Comparison of ENCODE assay signal across 15 cellular contexts in genomic region chr1:17372955-17373354, GRCh38. TPM values are rescaled to one million over a fixed set of nuclear protein-coding genes. Genes with fewer than 3 reads are reported as not detected.
A peak's percentile ranks its signal among the peaks of the same experiment; 100 is the strongest.
DNase-seq lines count a peak whose midpoint lies in the region; ATAC-seq and TF ChIP-seq lines count a peak whose summit lies in the region.
"Had no signal": no experiment of that assay in that cellular context is flagged by ENCODE, and none has a peak within 500 bp of the region (broad histone marks: within the 10 kb centered on the region; RNA-seq: fewer than 3 reads in every experiment).

No MANE protein-coding gene starts in this region.

- no peak overlapping the region for H4K91ac ChIP-seq in mesenchymal stem cell (ENCODE audit: low read length)

- DNase-seq in chondrocyte (ENCODE audit: low spot score), result no peak
- no peak for DNase-seq in mesenchymal stem cell
- no peak for DNase-seq in effector memory CD8-positive, alpha-beta T cell
- DNase-seq in stimulated activated CD4-positive, alpha-beta T cell treated with anti-CD3 and anti-CD28 coated beads, Interleukin-15, amount 100 ng/mL, for 24 hours, result no peak
- DNase-seq in thyroid gland, result no peak
- DNase-seq: C1 segment of cervical spinal cord; Calu3; CD4-positive, alpha-beta T cell; DMS 273 treated with DMSO at 0.1 percent for 48 hours; GM23248 had no signal

- no peaks in the 10 kb centered on the region for H3K9me3 Mint-ChIP-seq in chondrocyte (ENCODE audit: low read depth)
- H3K9me3 Mint-ChIP-seq in effector memory CD8-positive, alpha-beta T cell, result no peaks in the 10 kb centered on the region
- H3K9me3 Mint-ChIP-seq: CD4-positive, alpha-beta T cell had no signal

- no peaks in the 10 kb centered on the region for H3K79me1 ChIP-seq in mesenchymal stem cell (replicated peaks; ENCODE audit: low read length, poor library complexity, severe bottlenecking)

- H3K79me2 ChIP-seq in Loucy (ENCODE audit: insufficient read depth, low read length), result no peaks in the 10 kb centered on the region

- H3K9me3 ChIP-seq in Loucy (ENCODE audit: insufficient read depth, low read depth, low read length), result no peaks in the 10 kb centered on the region
- H3K9me3 ChIP-seq in mesenchymal stem cell (ENCODE audit: control insufficient read depth, low read length), result no peaks in the 10 kb centered on the region
- no peaks in the 10 kb centered on the region for H3K9me3 ChIP-seq in thyroid gland
- H3K9me3 ChIP-seq: HAP-1 had no signal

- H3K4me2 ChIP-seq in Loucy (ENCODE audit: low read depth, low read length, poor library complexity, severe bottlenecking) (no peak overlapping the region), mesenchymal stem cell (ENCODE audit: low read length, poor library complexity, severe bottlenecking) (no peak overlapping the region)

- peaks cover 13% of the 10 kb centered on the region for H3K27me3 Mint-ChIP-seq in chondrocyte (ENCODE audit: low read depth)
- peaks cover 14 to 33% of the 10 kb centered on the region in 2 donors for H3K27me3 Mint-ChIP-seq in effector memory CD8-positive, alpha-beta T cell
- H3K27me3 Mint-ChIP-seq: CD4-positive, alpha-beta T cell had no signal

- H3K4ac ChIP-seq in mesenchymal stem cell (ENCODE audit: low read depth in 1 of 2, low read length in 2 of 2), result no peak overlapping the region

- H3K27ac Mint-ChIP-seq in chondrocyte (ENCODE audit: unreplicated experiment), result no peak overlapping the region
- H3K27ac Mint-ChIP-seq in effector memory CD8-positive, alpha-beta T cell, result no peak overlapping the region
- H3K27ac Mint-ChIP-seq: B cell; CD4-positive, alpha-beta T cell had no signal

- H2AFZ ChIP-seq in Loucy (ENCODE audit: low read length) (no peak overlapping the region), mesenchymal stem cell (ENCODE audit: low read depth, low read length) (peak overlapping the region; percentile 49)
- H2AFZ ChIP-seq: GM23248 had no signal

- H3K36me3 ChIP-seq in Loucy (ENCODE audit: insufficient read depth, low read length), result no peaks in the 10 kb centered on the region
- H3K36me3 ChIP-seq in mesenchymal stem cell (ENCODE audit: control insufficient read depth in 1 of 2, insufficient read depth in 2 of 2, low read depth in 1 of 2, low read length in 2 of 2), result peaks cover 0 to 3% of the 10 kb centered on the region in 2 experiments
- no peaks in the 10 kb centered on the region for H3K36me3 ChIP-seq in thyroid gland
- H3K36me3 ChIP-seq: HAP-1 had no signal

- H3K4me3 ChIP-seq in Loucy (ENCODE audit: low read length, poor library complexity, severe bottlenecking), result no peak overlapping the region
- no peak overlapping the region for H3K4me3 ChIP-seq in mesenchymal stem cell (ENCODE audit: insufficient read depth in 1 of 2, low read depth in 1 of 2, low read length in 2 of 2)
- H3K4me3 ChIP-seq in thyroid gland (replicated peaks in 1 of 3), result no peak overlapping the region
- H3K4me3 ChIP-seq: GM23248, HAP-1 had no signal

- no peaks in the 10 kb centered on the region for H3K27me3 ChIP-seq in Loucy (ENCODE audit: insufficient read depth, low read length, poor library complexity, severe bottlenecking)
- H3K27me3 ChIP-seq in mesenchymal stem cell (ENCODE audit: control insufficient read depth in 1 of 2, insufficient read depth in 1 of 2, low read length in 2 of 2), result peaks cover 13 to 66% of the 10 kb centered on the region in 2 experiments
- H3K27me3 ChIP-seq in thyroid gland, result no peaks in the 10 kb centered on the region

- peaks cover 8% of the 10 kb centered on the region for H3K4me1 Mint-ChIP-seq in chondrocyte (ENCODE audit: low read depth)
- H3K4me1 Mint-ChIP-seq in effector memory CD8-positive, alpha-beta T cell (ENCODE audit: low read depth in 2 of 2), result no peaks in the 10 kb centered on the region
- H3K4me1 Mint-ChIP-seq: B cell had no signal

- no peaks in the 10 kb centered on the region for H3K36me3 Mint-ChIP-seq in chondrocyte (ENCODE audit: low read depth)
- H3K36me3 Mint-ChIP-seq in effector memory CD8-positive, alpha-beta T cell (ENCODE audit: insufficient read depth), result peaks cover 3% of the 10 kb centered on the region

- H2BK12ac ChIP-seq in mesenchymal stem cell (ENCODE audit: low read length in 2 of 2), result no peak overlapping the region

- WGBS in mesenchymal stem cell, result 82% methylated on average over 18 of the region's 18 CpGs
- 74 to 80% methylated on average over 12 to 18 of the region's 18 CpGs for WGBS in thyroid gland, 2 donors

- H3K4me1 ChIP-seq in Loucy (ENCODE audit: insufficient read depth, low read length, poor library complexity, severe bottlenecking), result no peaks in the 10 kb centered on the region
- H3K4me1 ChIP-seq in mesenchymal stem cell (ENCODE audit: control insufficient read depth, insufficient read depth, low read depth, low read length), result peaks cover 8% of the 10 kb centered on the region
- H3K4me1 ChIP-seq in thyroid gland, result no peaks in the 10 kb centered on the region
- H3K4me1 ChIP-seq: HAP-1 had no signal

- no peak overlapping the region for H3K4me3 Mint-ChIP-seq in chondrocyte (ENCODE audit: unreplicated experiment)
- H3K4me3 Mint-ChIP-seq in effector memory CD8-positive, alpha-beta T cell, result no peak overlapping the region
- H3K4me3 Mint-ChIP-seq: B cell; CD4-positive, alpha-beta T cell had no signal

- H3F3A ChIP-seq in Loucy (ENCODE audit: low read depth), result no peaks in the 10 kb centered on the region

- H2BK120ac ChIP-seq in mesenchymal stem cell (ENCODE audit: low read depth, low read length), result no peak overlapping the region

- no peak overlapping the region for H3K27ac ChIP-seq in mesenchymal stem cell (ENCODE audit: low read length, poor library complexity, severe bottlenecking)
- no peak overlapping the region for H3K27ac ChIP-seq in thyroid gland
- H3K27ac ChIP-seq: GM23248 had no signal

- no peaks in the 10 kb centered on the region for H4K20me1 ChIP-seq in Loucy (ENCODE audit: insufficient read depth, low read length, poor library complexity, severe bottlenecking)

- no peak overlapping the region for H2BK15ac ChIP-seq in mesenchymal stem cell (ENCODE audit: low read depth, poor library complexity, severe bottlenecking)

- no peak for TF ChIP-seq POLR2A in thyroid gland (IDR thresholded peaks at IDR 0.05)

- no peak for ATAC-seq in effector memory CD8-positive, alpha-beta T cell (replicated peaks)
- ATAC-seq in HG03354 (IDR thresholded peaks at IDR 0.05; ENCODE audit: poor library complexity, severe bottlenecking, unreplicated experiment), result no peak

- no peak overlapping the region for H4K8ac ChIP-seq in mesenchymal stem cell (ENCODE audit: low read length)

- H3K14ac ChIP-seq in mesenchymal stem cell (ENCODE audit: low read length in 2 of 2), result no peak overlapping the region

- no peaks in the 10 kb centered on the region for H3K9me2 ChIP-seq in Loucy (replicated peaks; ENCODE audit: low read depth, low read length)

- no peak overlapping the region for H2AK5ac ChIP-seq in mesenchymal stem cell (ENCODE audit: low read length, severe bottlenecking)

- no peak overlapping the region for H3K18ac ChIP-seq in mesenchymal stem cell (ENCODE audit: low read depth in 1 of 2, low read length in 2 of 2)

- H3K23ac ChIP-seq in mesenchymal stem cell (ENCODE audit: low read length in 2 of 2), result no peak overlapping the region

- H2BK5ac ChIP-seq in mesenchymal stem cell (ENCODE audit: low read depth, low read length, poor library complexity, severe bottlenecking), result no peak overlapping the region

- TF ChIP-seq CTCF in Loucy (conservative IDR thresholded peaks at IDR 0.05; ENCODE audit: low read length) (peak; percentile 14; the same call in 1 of the 2 replicates), chondrocyte (IDR thresholded peaks at IDR 0.05) (peak; percentile 8), thyroid gland (IDR thresholded peaks at IDR 0.05) (no peak)

- intact Hi-C loops in thyroid gland (cut with DNase I), result no loop called here

- H3K9ac ChIP-seq in Loucy (ENCODE audit: low read depth, low read length, poor library complexity, severe bottlenecking) (no peak overlapping the region), mesenchymal stem cell (ENCODE audit: low read length) (no peak overlapping the region)
- H3K9ac ChIP-seq: GM23248 had no signal

RNA-seq across cellular contexts. Expression of gene PADI6, which starts 1.0 kb away (rescaled TPM):
- total RNA-seq in chondrocyte (not detected in 3 replicates), thyroid gland (not detected)
- not detected for polyA plus RNA-seq in mesenchymal stem cell (2013, experiment 1 of 2)
- polyA plus RNA-seq in mesenchymal stem cell (2013, experiment 2 of 2), result not detected
- total RNA-seq: B cell; Calu3; CD4-positive, alpha-beta T cell; Daoy; GM23248 had no signal
- polyA plus RNA-seq: GM23248 had no signal

Comparison
In these comparisons a context has a peak if more than half of its experiments do, and no peak if none do; other contexts are left out.
1. CTCF ChIP-seq: peak in Loucy (single experiment) and chondrocyte (single experiment); none in thyroid gland (0 of 6).